1 cellular context compared by ENCODE assay signal in genomic region chr15:91022075-91022831, GRCh38.
TF ChIP-seq lines count a peak whose summit lies in the region.

TSS of gene VPS33B (minus strand) at chr15:91022594. CDS start at chr15:91022249, 345 bp downstream.

TF ChIP-seq in WTC11, 78 proteins besides CTCF, POLR2A, EP300 and RAD21 (continued from another document):
- TF ChIP-seq ERG (CRISPR knock-in tag; IDR thresholded peaks at IDR 0.05): no peak
- TF ChIP-seq TEAD4 (CRISPR knock-in tag; IDR thresholded peaks at IDR 0.05): no peak
- TF ChIP-seq NR2C2 (CRISPR knock-in tag; IDR thresholded peaks at IDR 0.05): no peak
- no peak for TF ChIP-seq MAX (CRISPR knock-in tag; IDR thresholded peaks at IDR 0.05)
- TF ChIP-seq ZNF317 (CRISPR knock-in tag; IDR thresholded peaks at IDR 0.05; ENCODE audit: borderline replicate concordance, low read depth): no peak
- no peak for TF ChIP-seq PREB (CRISPR knock-in tag; IDR thresholded peaks at IDR 0.05; ENCODE audit: borderline replicate concordance)
- TF ChIP-seq MXD4 (CRISPR knock-in tag; IDR thresholded peaks at IDR 0.05; ENCODE audit: borderline replicate concordance): no peak
- TF ChIP-seq MYBL2 (CRISPR knock-in tag; IDR thresholded peaks at IDR 0.05): peak; percentile 71; the same call in 1 of the 2 replicates
- peak; percentile 55 for TF ChIP-seq SP1 (CRISPR knock-in tag; conservative IDR thresholded peaks at IDR 0.05)
- peak; percentile 92 for TF ChIP-seq ETV6 (CRISPR knock-in tag; IDR thresholded peaks at IDR 0.05)
- TF ChIP-seq OVOL2 (CRISPR knock-in tag; IDR thresholded peaks at IDR 0.05; ENCODE audit: borderline replicate concordance): no peak
- TF ChIP-seq ELF4 (CRISPR knock-in tag; IDR thresholded peaks at IDR 0.05; ENCODE audit: low read depth): no peak
- TF ChIP-seq CREM (CRISPR knock-in tag; IDR thresholded peaks at IDR 0.05): peak; percentile 70
